ENCODE assay signal across 24 cellular contexts in genomic region chr9:91275641-91276040, GRCh38.
A peak's percentile ranks its signal among the peaks of the same experiment; 100 is the strongest.
DNase-seq lines count a peak whose midpoint lies in the region; FAIRE-seq and TF ChIP-seq lines count a peak whose summit lies in the region.
"Had no signal": no experiment of that assay in that cellular context is flagged by ENCODE, and none has a peak within 500 bp of the region (broad histone marks: within the 10 kb centered on the region; RNA-seq: fewer than 3 reads in every experiment).

No MANE protein-coding gene starts in this region.

- no peak overlapping the region for H2BK15ac ChIP-seq in mesenchymal stem cell (ENCODE audit: low read depth, poor library complexity, severe bottlenecking)

- no peak overlapping the region for H4K8ac ChIP-seq in mesenchymal stem cell (ENCODE audit: low read length)

- no peak overlapping the region for H3K4me2 ChIP-seq in mesenchymal stem cell (ENCODE audit: low read length, poor library complexity, severe bottlenecking)

- DNase-seq in H54 (ENCODE audit: insufficient read length, low spot score), result no peak
- DNase-seq in NCI-H2227 treated with DMSO at 0.1 percent for 48 hours (lab: John Stamatoyannopoulos, UW), result peak; percentile 53
- DNase-seq in mesenchymal stem cell, result no peak
- DNase-seq in stimulated activated CD4-positive, alpha-beta T cell treated with anti-CD3 and anti-CD28 coated beads, Interleukin-15, amount 100 ng/mL, for 24 hours, result no peak
- no peak for DNase-seq in effector CD8-positive, alpha-beta T cell (lab: John Stamatoyannopoulos, UW)
- DNase-seq in NCI-H2081 (lab: John Stamatoyannopoulos, UW), result no peak
- DNase-seq in COR-L47 (lab: John Stamatoyannopoulos, UW), result no peak
- DNase-seq: CD8-positive, alpha-beta T cell; DMS79 treated with DMSO at 0.1 percent for 48 hours; H7; NCI-H1048; NCI-H1417; NCI-H1694 treated with DMSO at 0.1 percent for 48 hours; NCI-H2081 treated with DMSO at 0.1 percent for 48 hours; NCI-H2171 treated with DMSO at 0.1 percent for 48 hours; NCI-H446; NCI-H524 treated with DMSO at 0.1 percent for 48 hours; NCI-H774; SIG-M5 had no signal

- peaks cover 2% of the 10 kb centered on the region for H3K79me1 ChIP-seq in mesenchymal stem cell (replicated peaks; ENCODE audit: low read length, poor library complexity, severe bottlenecking)

- H3K4me3 ChIP-seq in mesenchymal stem cell (ENCODE audit: insufficient read depth in 1 of 2, low read depth in 1 of 2, low read length in 2 of 2), result no peak overlapping the region
- H3K4me3 ChIP-seq: SK-N-MC had no signal

- no peak overlapping the region for H3K18ac ChIP-seq in mesenchymal stem cell (ENCODE audit: low read depth in 1 of 2, low read length in 2 of 2)

- peaks cover 3% of the 10 kb centered on the region for H3K4me1 ChIP-seq in mesenchymal stem cell (ENCODE audit: control insufficient read depth, insufficient read depth, low read depth, low read length)

- no peak for TF ChIP-seq POLR2A in H54 (IDR thresholded peaks at IDR 0.05; ENCODE audit: low read depth, low read length)

- no peak overlapping the region for H2AK5ac ChIP-seq in mesenchymal stem cell (ENCODE audit: low read length, severe bottlenecking)

- H4K91ac ChIP-seq in mesenchymal stem cell (ENCODE audit: low read length), result no peak overlapping the region

- no peak overlapping the region for H2AFZ ChIP-seq in mesenchymal stem cell (ENCODE audit: low read depth, low read length)

- H2BK120ac ChIP-seq in mesenchymal stem cell (ENCODE audit: low read depth, low read length), result no peak overlapping the region

- WGBS in mesenchymal stem cell, result no CpG with 5 or more reads among the region's 1 CpG

- H3K36me3 ChIP-seq in mesenchymal stem cell (ENCODE audit: control insufficient read depth in 1 of 2, insufficient read depth in 2 of 2, low read depth in 1 of 2, low read length in 2 of 2), result no peaks in the 10 kb centered on the region

- no peak overlapping the region for H3K14ac ChIP-seq in mesenchymal stem cell (ENCODE audit: low read length in 2 of 2)

- no peak overlapping the region for H3K9ac ChIP-seq in mesenchymal stem cell (ENCODE audit: low read length)

- no peak overlapping the region for H3K4ac ChIP-seq in mesenchymal stem cell (ENCODE audit: low read depth in 1 of 2, low read length in 2 of 2)

- peak; percentile 81 for FAIRE-seq in H54 (lab: Jason Lieb, UNC)
- FAIRE-seq: GM18507, HTR-8/SVneo, RCC 7860 had no signal

- H3K23ac ChIP-seq in mesenchymal stem cell (ENCODE audit: low read length in 2 of 2), result no peak overlapping the region

- H3K9me3 ChIP-seq in mesenchymal stem cell (ENCODE audit: control insufficient read depth, low read length), result no peaks in the 10 kb centered on the region

- no peak overlapping the region for H2BK12ac ChIP-seq in mesenchymal stem cell (ENCODE audit: low read length in 2 of 2)

- H3K27ac ChIP-seq in mesenchymal stem cell (ENCODE audit: low read length, poor library complexity, severe bottlenecking), result peak overlapping the region; percentile 35
- H3K27ac ChIP-seq: C4-2B, SK-N-MC had no signal

- no peaks in the 10 kb centered on the region for H3K27me3 ChIP-seq in mesenchymal stem cell (ENCODE audit: control insufficient read depth in 1 of 2, insufficient read depth in 1 of 2, low read length in 2 of 2)

- no peak overlapping the region for H2BK5ac ChIP-seq in mesenchymal stem cell (ENCODE audit: low read depth, low read length, poor library complexity, severe bottlenecking)
